In the genomic region with DNA sequence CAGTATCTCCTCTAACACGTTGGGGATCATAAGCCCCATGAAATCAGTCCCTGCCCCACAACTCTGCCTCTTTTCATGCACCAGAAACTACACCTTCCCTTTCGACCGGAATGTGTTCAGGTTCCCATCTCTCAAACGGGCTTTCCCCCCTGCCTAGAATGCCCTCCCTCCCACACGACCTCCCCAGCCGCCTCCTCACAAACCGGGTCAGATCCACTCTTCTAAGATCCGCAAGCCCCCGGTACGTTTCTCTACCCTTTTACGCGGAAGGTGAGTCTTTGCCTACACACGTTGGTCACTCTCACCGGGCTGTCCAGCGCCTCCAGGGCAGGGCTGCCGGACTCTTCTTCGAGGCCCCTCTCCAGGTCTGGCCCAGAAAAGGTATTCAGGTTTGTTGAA, we compare ENCODE assay signal across 8 cellular contexts. TPM values are rescaled to one million over a fixed set of nuclear protein-coding genes. Genes with fewer than 3 reads are reported as not detected.
DNase-seq lines count a peak whose midpoint lies in the region; ATAC-seq and TF ChIP-seq lines count a peak whose summit lies in the region.

No MANE protein-coding gene starts in this region.

- intact Hi-C loops in CD14-positive monocyte (cut with micrococcal nuclease) (no loop called here), esophagus muscularis mucosa (cut with DNase I) (loop anchor here (2.0 kb wide), 1 partner anchor 29 kb away; a partner anchor contains a TSS)

- peaks cover 19 to 36% (median 27%) of the 10 kb centered on the region in 4 donors for H3K4me1 ChIP-seq in esophagus muscularis mucosa

- peaks cover 0 to 3% (median 0%) of the 10 kb centered on the region in 7 donors for H3K9me3 Mint-ChIP-seq in CD14-positive monocyte
- no peaks in the 10 kb centered on the region for H3K9me3 Mint-ChIP-seq in osteocyte (ENCODE audit: unreplicated experiment)

- H3K27me3 ChIP-seq in WERI-Rb-1 (ENCODE audit: insufficient read depth, low read depth, severe bottlenecking) (no peaks in the 10 kb centered on the region), esophagus muscularis mucosa (no peaks in the 10 kb centered on the region)

- TF ChIP-seq CTCF in CD14-positive monocyte (IDR thresholded peaks at IDR 0.05) (no peak), HFF-Myc (IDR thresholded peaks at IDR 0.05; ENCODE audit: low read depth, low read length, missing control alignments) (no peak), WERI-Rb-1 (IDR thresholded peaks at IDR 0.05; ENCODE audit: low read depth, low read length) (no peak), esophagus muscularis mucosa (IDR thresholded peaks at IDR 0.05) (no peak), osteocyte (IDR thresholded peaks at IDR 0.05) (no peak)

- H3K27ac ChIP-seq in WERI-Rb-1 (peak overlapping the region; percentile 74), esophagus muscularis mucosa (replicated peaks in 1 of 4) (peak overlapping the region; percentile 81 to 89 (median 85))

- no peak for TF ChIP-seq EP300 in esophagus muscularis mucosa (IDR thresholded peaks at IDR 0.05)

- H3K4me3 Mint-ChIP-seq in CD14-positive monocyte, result peak overlapping the region; percentile 91 to 95
- H3K4me3 Mint-ChIP-seq in osteocyte (ENCODE audit: unreplicated experiment), result peak overlapping the region; percentile 84

- no peak for DNase-seq in CD14-positive monocyte (ENCODE audit: low spot score)
- no peak for DNase-seq in HFF-Myc (ENCODE audit: extremely low read depth, low read depth)
- peak; percentile 12 for DNase-seq in WERI-Rb-1
- no peak for DNase-seq in esophagus muscularis mucosa (ENCODE audit: extremely low spot score)
- no peak for DNase-seq in osteocyte (ENCODE audit: extremely low spot score, unreplicated experiment)
- DNase-seq in inferior parietal cortex (ENCODE audit: extremely low spot score), result no peak
- no peak for DNase-seq in foreskin melanocyte

- peaks cover 45% of the 10 kb centered on the region for H3K4me1 Mint-ChIP-seq in CD14-positive monocyte
- peaks cover 20% of the 10 kb centered on the region for H3K4me1 Mint-ChIP-seq in osteocyte (ENCODE audit: unreplicated experiment)

- H3K4me3 ChIP-seq in HFF-Myc (replicated peaks; ENCODE audit: low read depth, low read length) (peak overlapping the region; percentile 98), WERI-Rb-1 (ENCODE audit: low read depth, low read length) (peak overlapping the region; percentile 97), esophagus muscularis mucosa (peak overlapping the region; percentile 84 to 99 (median 95))

- TF ChIP-seq POLR2A in esophagus muscularis mucosa (IDR thresholded peaks at IDR 0.05; ENCODE audit: low read depth), result no peak

- H3K9me3 ChIP-seq in WERI-Rb-1 (ENCODE audit: severe bottlenecking) (no peaks in the 10 kb centered on the region), esophagus muscularis mucosa (no peaks in the 10 kb centered on the region)

- peak overlapping the region; percentile 1 to 79 (median 53) for H3K27ac Mint-ChIP-seq in CD14-positive monocyte
- peak overlapping the region; percentile 72 for H3K27ac Mint-ChIP-seq in osteocyte (ENCODE audit: unreplicated experiment)

- H3K36me3 Mint-ChIP-seq in CD14-positive monocyte (peaks cover 13 to 20% of the 10 kb centered on the region in 2 donors), osteocyte (ENCODE audit: unreplicated experiment) (peaks cover 1% of the 10 kb centered on the region)

- H3K27me3 Mint-ChIP-seq in CD14-positive monocyte (ENCODE audit: low read depth in 3 of 3), result no peaks in the 10 kb centered on the region
- no peaks in the 10 kb centered on the region for H3K27me3 Mint-ChIP-seq in osteocyte (ENCODE audit: unreplicated experiment)

- H3K36me3 ChIP-seq in WERI-Rb-1, result peaks cover 27% of the 10 kb centered on the region
- H3K36me3 ChIP-seq in esophagus muscularis mucosa, result peaks cover 0 to 23% (median 10%) of the 10 kb centered on the region in 4 donors

- no peak for ATAC-seq in GM19452 (IDR thresholded peaks at IDR 0.05; ENCODE audit: unreplicated experiment)

- 0% methylated on average over 17 of the region's 17 CpGs for WGBS in esophagus muscularis mucosa

RNA-seq across cellular contexts. Expression of a gene that starts 0.7 kb away (rescaled TPM):
- polyA plus RNA-seq in CD14-positive monocyte, result under 1 TPM; 0.72 to 0.96 TPM
- 10 to 100 TPM in 1 of 4 donors, 1 to 10 TPM in 3; 9.1 to 10.9 (median 9.7) TPM for total RNA-seq in esophagus muscularis mucosa
- total RNA-seq in osteocyte, result 17.5 and 18.9 TPM in 2 replicates

RNA-seq across cellular contexts. Expression of a gene that starts 17.9 kb away (rescaled TPM):
- 10 to 100 TPM; 81.6 to 84.9 TPM for polyA plus RNA-seq in CD14-positive monocyte
- total RNA-seq in esophagus muscularis mucosa (10 to 100 TPM; 17.4 to 32.4 (median 23.3) TPM), osteocyte (73.1 and 81.2 TPM in 2 replicates)

RNA-seq across cellular contexts. Expression of a gene that starts 18.3 kb away (rescaled TPM):
- polyA plus RNA-seq in CD14-positive monocyte, result 10 to 100 TPM in 1 of 2 donors, 1 to 10 TPM in 1; 6.9 to 10.8 TPM
- 10 to 100 TPM in 3 of 4 donors, 1 to 10 TPM in 1; 8.8 to 18.9 (median 14.6) TPM for total RNA-seq in esophagus muscularis mucosa
- total RNA-seq in osteocyte, result 20.1 and 21.3 TPM in 2 replicates

RNA-seq across cellular contexts. Expression of a gene that starts 29.1 kb away (rescaled TPM):
- polyA plus RNA-seq in CD14-positive monocyte, result 100 to 1,000 TPM; 122 to 169 TPM
- total RNA-seq in esophagus muscularis mucosa (100 to 1,000 TPM in 1 of 4 donors, 10 to 100 TPM in 3; 92.9 to 124 (median 95.5) TPM), osteocyte (83.8 and 86.3 TPM in 2 replicates)

RNA-seq across cellular contexts. Expression of a gene that starts 48.1 kb away (rescaled TPM):
- polyA plus RNA-seq in CD14-positive monocyte, result 10 to 100 TPM; 18.9 to 20.5 TPM
- total RNA-seq in esophagus muscularis mucosa (10 to 100 TPM; 25.7 to 37.0 (median 32.0) TPM), osteocyte (58.2 and 58.6 TPM in 2 replicates)
